4 cellular contexts compared by ENCODE assay signal in the genomic region with DNA sequence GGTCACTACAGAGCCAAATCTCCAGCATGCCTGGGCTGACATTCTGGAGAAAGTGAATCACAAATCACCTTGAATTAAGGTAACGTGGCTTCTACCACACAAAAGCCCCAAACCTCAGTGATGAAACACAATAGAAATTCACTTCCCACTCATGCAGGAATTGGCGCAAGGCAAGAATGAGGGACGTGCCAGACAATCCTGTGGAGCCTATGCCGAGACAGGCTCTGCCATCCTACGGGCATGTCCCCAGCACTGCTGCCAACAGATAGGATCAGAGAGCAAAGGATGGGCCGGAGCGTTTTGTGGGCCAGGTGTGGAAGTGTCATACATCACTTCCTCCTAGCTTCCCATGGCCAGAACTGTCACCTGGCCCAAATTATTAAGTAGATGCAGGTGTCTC.
TF ChIP-seq lines count a peak whose summit lies in the region.

No MANE protein-coding gene starts in this region.

TF ChIP-seq in liver, 16 proteins besides CTCF, POLR2A, EP300 and RAD21:
- TF ChIP-seq TAF1 (conservative IDR thresholded peaks at IDR 0.05), result no peak
- no peak for TF ChIP-seq SP1 (IDR thresholded peaks at IDR 0.05)
- TF ChIP-seq HNF4A (conservative IDR thresholded peaks at IDR 0.05), result no peak
- no peak for TF ChIP-seq YY1 (IDR thresholded peaks at IDR 0.05)
- no peak for TF ChIP-seq JUND (IDR thresholded peaks at IDR 0.05)
- no peak for TF ChIP-seq FOXA2 (IDR thresholded peaks at IDR 0.05)
- no peak for TF ChIP-seq HNF4G (IDR thresholded peaks at IDR 0.05)
- no peak for TF ChIP-seq NR2F2 (IDR thresholded peaks at IDR 0.05)
- TF ChIP-seq FOXA1 (IDR thresholded peaks at IDR 0.05), result no peak

TF ChIP-seq in HepG2, 621 proteins besides CTCF, POLR2A, EP300 and RAD21:
- TF ChIP-seq ZSCAN22 (CRISPR knock-in tag; IDR thresholded peaks at IDR 0.05) (no peak), ATF3 (CRISPR knock-in tag; IDR thresholded peaks at IDR 0.05) (no peak), ZFP1 (CRISPR knock-in tag; IDR thresholded peaks at IDR 0.05) (no peak), ZIK1 (CRISPR knock-in tag; IDR thresholded peaks at IDR 0.05; ENCODE audit: borderline replicate concordance, low read depth) (no peak), DNMT3B (CRISPR knock-in tag; conservative IDR thresholded peaks at IDR 0.05) (no peak)

TF ChIP-seq in K562, 482 proteins besides CTCF, POLR2A, EP300 and RAD21 (continues in another document):
- TF ChIP-seq ZBTB1 (CRISPR knock-in tag; IDR thresholded peaks at IDR 0.05; ENCODE audit: borderline replicate concordance, low read depth) (no peak), ARID4B (CRISPR knock-in tag; IDR thresholded peaks at IDR 0.05) (no peak), HINFP (tag; conservative IDR thresholded peaks at IDR 0.05; ENCODE audit: low read depth) (no peak), EZH2 (IDR thresholded peaks at IDR 0.05; ENCODE audit: borderline replicate concordance, low read depth, low read length) (no peak), SOX6 (IDR thresholded peaks at IDR 0.05) (no peak), ZNF57 (CRISPR knock-in tag; IDR thresholded peaks at IDR 0.05) (no peak)
- TF ChIP-seq, protein P1, sequence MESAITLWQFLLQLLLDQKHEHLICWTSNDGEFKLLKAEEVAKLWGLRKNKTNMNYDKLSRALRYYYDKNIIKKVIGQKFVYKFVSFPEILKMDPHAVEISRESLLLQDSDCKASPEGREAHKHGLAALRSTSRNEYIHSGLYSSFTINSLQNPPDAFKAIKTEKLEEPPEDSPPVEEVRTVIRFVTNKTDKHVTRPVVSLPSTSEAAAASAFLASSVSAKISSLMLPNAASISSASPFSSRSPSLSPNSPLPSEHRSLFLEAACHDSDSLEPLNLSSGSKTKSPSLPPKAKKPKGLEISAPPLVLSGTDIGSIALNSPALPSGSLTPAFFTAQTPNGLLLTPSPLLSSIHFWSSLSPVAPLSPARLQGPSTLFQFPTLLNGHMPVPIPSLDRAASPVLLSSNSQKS (CRISPR knock-in tag; IDR thresholded peaks at IDR 0.05), result no peak

TF ChIP-seq in SK-N-SH treated with all-trans-retinoic acid at 6 μM for 48 hours, 23 proteins besides CTCF, POLR2A, EP300 and RAD21:
- TF ChIP-seq RARB (CRISPR knock-in tag; IDR thresholded peaks at IDR 0.05) (no peak), ZNF70 (CRISPR knock-in tag; IDR thresholded peaks at IDR 0.05) (no peak), PPARA (CRISPR knock-in tag; IDR thresholded peaks at IDR 0.05; ENCODE audit: borderline replicate concordance) (no peak), ZC3H10 (CRISPR knock-in tag; IDR thresholded peaks at IDR 0.05) (no peak), TOX (CRISPR knock-in tag; IDR thresholded peaks at IDR 0.05; ENCODE audit: borderline replicate concordance) (no peak), ZFP30 (CRISPR knock-in tag; IDR thresholded peaks at IDR 0.05) (no peak), ISL1 (CRISPR knock-in tag; IDR thresholded peaks at IDR 0.05) (no peak), ARNTL (CRISPR knock-in tag; IDR thresholded peaks at IDR 0.05; ENCODE audit: borderline replicate concordance, low read depth) (no peak), BACH2 (CRISPR knock-in tag; IDR thresholded peaks at IDR 0.05; ENCODE audit: borderline replicate concordance) (no peak), SNAI2 (CRISPR knock-in tag; IDR thresholded peaks at IDR 0.05) (no peak), ESRRG (CRISPR knock-in tag; IDR thresholded peaks at IDR 0.05) (no peak), OSR1 (CRISPR knock-in tag; IDR thresholded peaks at IDR 0.05) (no peak), ZNF8 (CRISPR knock-in tag; IDR thresholded peaks at IDR 0.05) (no peak), CSDC2 (CRISPR knock-in tag; IDR thresholded peaks at IDR 0.05) (no peak), ZFP3 (CRISPR knock-in tag; IDR thresholded peaks at IDR 0.05) (no peak), TCF4 (CRISPR knock-in tag; IDR thresholded peaks at IDR 0.05; ENCODE audit: borderline replicate concordance) (no peak)
- TF ChIP-seq, protein P2, sequence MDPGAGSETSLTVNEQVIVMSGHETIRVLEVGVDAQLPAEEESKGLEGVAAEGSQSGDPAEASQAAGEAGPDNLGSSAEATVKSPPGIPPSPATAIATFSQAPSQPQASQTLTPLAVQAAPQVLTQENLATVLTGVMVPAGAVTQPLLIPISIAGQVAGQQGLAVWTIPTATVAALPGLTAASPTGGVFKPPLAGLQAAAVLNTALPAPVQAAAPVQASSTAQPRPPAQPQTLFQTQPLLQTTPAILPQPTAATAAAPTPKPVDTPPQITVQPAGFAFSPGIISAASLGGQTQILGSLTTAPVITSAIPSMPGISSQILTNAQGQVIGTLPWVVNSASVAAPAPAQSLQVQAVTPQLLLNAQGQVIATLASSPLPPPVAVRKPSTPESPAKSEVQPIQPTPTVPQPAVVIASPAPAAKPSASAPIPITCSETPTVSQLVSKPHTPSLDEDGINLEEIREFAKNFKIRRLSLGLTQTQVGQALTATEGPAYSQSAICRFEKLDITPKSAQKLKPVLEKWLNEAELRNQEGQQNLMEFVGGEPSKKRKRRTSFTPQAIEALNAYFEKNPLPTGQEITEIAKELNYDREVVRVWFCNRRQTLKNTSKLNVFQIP (CRISPR knock-in tag; IDR thresholded peaks at IDR 0.05; ENCODE audit: borderline replicate concordance, low read depth), result no peak
- TF ChIP-seq, protein P3, sequence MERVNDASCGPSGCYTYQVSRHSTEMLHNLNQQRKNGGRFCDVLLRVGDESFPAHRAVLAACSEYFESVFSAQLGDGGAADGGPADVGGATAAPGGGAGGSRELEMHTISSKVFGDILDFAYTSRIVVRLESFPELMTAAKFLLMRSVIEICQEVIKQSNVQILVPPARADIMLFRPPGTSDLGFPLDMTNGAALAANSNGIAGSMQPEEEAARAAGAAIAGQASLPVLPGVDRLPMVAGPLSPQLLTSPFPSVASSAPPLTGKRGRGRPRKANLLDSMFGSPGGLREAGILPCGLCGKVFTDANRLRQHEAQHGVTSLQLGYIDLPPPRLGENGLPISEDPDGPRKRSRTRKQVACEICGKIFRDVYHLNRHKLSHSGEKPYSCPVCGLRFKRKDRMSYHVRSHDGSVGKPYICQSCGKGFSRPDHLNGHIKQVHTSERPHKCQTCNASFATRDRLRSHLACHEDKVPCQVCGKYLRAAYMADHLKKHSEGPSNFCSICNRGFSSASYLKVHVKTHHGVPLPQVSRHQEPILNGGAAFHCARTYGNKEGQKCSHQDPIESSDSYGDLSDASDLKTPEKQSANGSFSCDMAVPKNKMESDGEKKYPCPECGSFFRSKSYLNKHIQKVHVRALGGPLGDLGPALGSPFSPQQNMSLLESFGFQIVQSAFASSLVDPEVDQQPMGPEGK (CRISPR knock-in tag; IDR thresholded peaks at IDR 0.05; ENCODE audit: borderline replicate concordance), result no peak
- TF ChIP-seq, protein P4, sequence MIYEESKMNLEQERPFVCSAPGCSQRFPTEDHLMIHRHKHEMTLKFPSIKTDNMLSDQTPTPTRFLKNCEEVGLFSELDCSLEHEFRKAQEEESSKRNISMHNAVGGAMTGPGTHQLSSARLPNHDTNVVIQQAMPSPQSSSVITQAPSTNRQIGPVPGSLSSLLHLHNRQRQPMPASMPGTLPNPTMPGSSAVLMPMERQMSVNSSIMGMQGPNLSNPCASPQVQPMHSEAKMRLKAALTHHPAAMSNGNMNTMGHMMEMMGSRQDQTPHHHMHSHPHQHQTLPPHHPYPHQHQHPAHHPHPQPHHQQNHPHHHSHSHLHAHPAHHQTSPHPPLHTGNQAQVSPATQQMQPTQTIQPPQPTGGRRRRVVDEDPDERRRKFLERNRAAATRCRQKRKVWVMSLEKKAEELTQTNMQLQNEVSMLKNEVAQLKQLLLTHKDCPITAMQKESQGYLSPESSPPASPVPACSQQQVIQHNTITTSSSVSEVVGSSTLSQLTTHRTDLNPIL (CRISPR knock-in tag; IDR thresholded peaks at IDR 0.05; ENCODE audit: low read depth), result no peak
- TF ChIP-seq, protein P5, sequence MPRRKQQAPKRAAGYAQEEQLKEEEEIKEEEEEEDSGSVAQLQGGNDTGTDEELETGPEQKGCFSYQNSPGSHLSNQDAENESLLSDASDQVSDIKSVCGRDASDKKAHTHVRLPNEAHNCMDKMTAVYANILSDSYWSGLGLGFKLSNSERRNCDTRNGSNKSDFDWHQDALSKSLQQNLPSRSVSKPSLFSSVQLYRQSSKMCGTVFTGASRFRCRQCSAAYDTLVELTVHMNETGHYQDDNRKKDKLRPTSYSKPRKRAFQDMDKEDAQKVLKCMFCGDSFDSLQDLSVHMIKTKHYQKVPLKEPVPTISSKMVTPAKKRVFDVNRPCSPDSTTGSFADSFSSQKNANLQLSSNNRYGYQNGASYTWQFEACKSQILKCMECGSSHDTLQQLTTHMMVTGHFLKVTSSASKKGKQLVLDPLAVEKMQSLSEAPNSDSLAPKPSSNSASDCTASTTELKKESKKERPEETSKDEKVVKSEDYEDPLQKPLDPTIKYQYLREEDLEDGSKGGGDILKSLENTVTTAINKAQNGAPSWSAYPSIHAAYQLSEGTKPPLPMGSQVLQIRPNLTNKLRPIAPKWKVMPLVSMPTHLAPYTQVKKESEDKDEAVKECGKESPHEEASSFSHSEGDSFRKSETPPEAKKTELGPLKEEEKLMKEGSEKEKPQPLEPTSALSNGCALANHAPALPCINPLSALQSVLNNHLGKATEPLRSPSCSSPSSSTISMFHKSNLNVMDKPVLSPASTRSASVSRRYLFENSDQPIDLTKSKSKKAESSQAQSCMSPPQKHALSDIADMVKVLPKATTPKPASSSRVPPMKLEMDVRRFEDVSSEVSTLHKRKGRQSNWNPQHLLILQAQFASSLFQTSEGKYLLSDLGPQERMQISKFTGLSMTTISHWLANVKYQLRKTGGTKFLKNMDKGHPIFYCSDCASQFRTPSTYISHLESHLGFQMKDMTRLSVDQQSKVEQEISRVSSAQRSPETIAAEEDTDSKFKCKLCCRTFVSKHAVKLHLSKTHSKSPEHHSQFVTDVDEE (CRISPR knock-in tag; IDR thresholded peaks at IDR 0.05), result no peak
